In genomic region chr12:32947203-32947795, GRCh38 we compare ENCODE assay signal across 9 cellular contexts. TPM values are rescaled to one million over a fixed set of nuclear protein-coding genes. Genes with fewer than 3 reads are reported as not detected.
DNase-seq lines count a peak whose midpoint lies in the region; ATAC-seq, FAIRE-seq and TF ChIP-seq lines count a peak whose summit lies in the region.
"Had no signal": no experiment of that assay in that cellular context is flagged by ENCODE, and none has a peak within 500 bp of the region (broad histone marks: within the 10 kb centered on the region; RNA-seq: fewer than 3 reads in every experiment).

No MANE protein-coding gene starts in this region.

- RAD21 ChIA-PET in GM12878 (lab: Charles Lee; ENCODE audit: unreplicated experiment) = no interaction called here

- H3K79me2 ChIP-seq in GM12878 (ENCODE audit: control insufficient read depth, insufficient read depth, low read length) = no peaks in the 10 kb centered on the region

- no peaks in the 10 kb centered on the region for H3K27me3 ChIP-seq in GM12878 (replicated peaks in 1 of 2; ENCODE audit: control insufficient read depth in 2 of 2, insufficient read depth in 2 of 2, low read length in 1 of 2)

- H3K9ac ChIP-seq in GM12878 (ENCODE audit: control insufficient read depth, insufficient read depth, low read length) = no peak overlapping the region

- no peaks in the 10 kb centered on the region for H3K4me1 ChIP-seq in GM12878 (ENCODE audit: control insufficient read depth, insufficient read depth, low read length)

- TF ChIP-seq RAD21 in GM12878 (IDR thresholded peaks at IDR 0.05; ENCODE audit: insufficient read depth, low read depth, low read length) = 0 out of 2 replicates have a peak, but pooled peaks have one; percentile 18

- DNase-seq in G401 (ENCODE audit: low spot score) = peak; percentile 20
- peak; percentile 63 for DNase-seq in NCI-H1694 (lab: John Stamatoyannopoulos, UW)
- DNase-seq in GM12878 (ENCODE audit: low read depth, low spot score) = no peak
- peak; percentile 52 for DNase-seq in midbrain (lab: John Stamatoyannopoulos, UW)
- DNase-seq in stimulated activated CD4-positive, alpha-beta T cell treated with anti-CD3 and anti-CD28 coated beads, Interleukin-4, amount 100 ng/mL, for 1 hour = no peak
- DNase-seq in cardiac septum (ENCODE audit: low spot score) = no peak
- no peak for DNase-seq in effector CD4-positive, alpha-beta T cell
- DNase-seq: stimulated activated CD4-positive, alpha-beta T cell treated with anti-CD3 and anti-CD28 coated beads, Interleukin-2, amount 100 ng/mL, for 24 hours had no signal

- no peaks in the 10 kb centered on the region for H4K20me1 ChIP-seq in GM12878 (ENCODE audit: control insufficient read depth, insufficient read depth)

- BruUV-seq in GM12878 (replicated peaks; lab: Mats Ljungman, UMichigan) = no TSS peak

- TF ChIP-seq EP300 in GM12878 (IDR thresholded peaks at IDR 0.05; ENCODE audit: borderline replicate concordance in 1 of 2, control insufficient read depth in 1 of 2, low read depth in 2 of 2, low read length in 2 of 2) = no peak

- no peak overlapping the region for H3K27ac ChIP-seq in GM12878 (ENCODE audit: control insufficient read depth, insufficient read depth)

- CTCF ChIA-PET in GM12878 (lab: Yijun Ruan, JAX) = interaction anchor here (0.7 to 1.4 kb wide), 4 partner anchors 191 to 1086 kb away, joined by 3 to 8 read pairs (median 4); partner anchors contain the start of gene YARS2

- no peak; a peak in 1 of 6 replicates for TF ChIP-seq CTCF in GM12878 (IDR thresholded peaks at IDR 0.05 in 2 of 3, conservative IDR thresholded peaks at IDR 0.05 in 1 of 3; ENCODE audit: control insufficient read depth in 2 of 3, extremely low read depth in 1 of 3, insufficient read depth in 1 of 3, low read depth in 3 of 3, low read length in 3 of 3)

- SMC1A ChIA-PET in GM12878 (lab: Charles Lee; ENCODE audit: uncharacterized antibody, unreplicated experiment) = interaction anchor here (0.6 to 0.7 kb wide), 2 partner anchors 53 to 1075 kb away, joined by 3 to 4 read pairs; partner anchors contain the start of gene ALG10

- no peak overlapping the region for H3K4me3 ChIP-seq in GM12878

- H3K9me3 ChIP-seq in GM12878 (replicated peaks; ENCODE audit: control insufficient read depth, insufficient read depth, low read length) = no peaks in the 10 kb centered on the region

- FAIRE-seq in GM12878 (lab: Jason Lieb, UNC) = no peak

- H3K4me2 ChIP-seq in GM12878 (ENCODE audit: control insufficient read depth, insufficient read depth) = no peak overlapping the region

- WGBS in GM12878 (ENCODE audit: insufficient coverage, insufficient replicate concordance, low lambda C conversion rate, missing lambda C conversion rate) = 58% methylated on average over 3 of the region's 3 CpGs

- POLR2A ChIA-PET in GM12878 (lab: Charles Lee) = no interaction called here

- ATAC-seq in GM12878 (no peak), GM21619 (IDR thresholded peaks at IDR 0.05; ENCODE audit: unreplicated experiment) (no peak)

- no peaks in the 10 kb centered on the region for H3K36me3 ChIP-seq in GM12878 (ENCODE audit: control insufficient read depth in 2 of 2, insufficient read depth in 2 of 2, low read length in 1 of 2)

- in situ Hi-C loops in G401 (cut with HindIII; ENCODE audit: low sequenced_read_pairs) = no loop called here
- in situ Hi-C loops in GM12878 (cut with MboI) = loop anchor here (25.0 kb wide), 1 partner anchor 1065 kb away; the partner anchor contains the start of gene ALG10

- H2AFZ ChIP-seq in GM12878 (ENCODE audit: control insufficient read depth, low read depth, low read length) = no peak overlapping the region

- TF ChIP-seq POLR2A in GM12878 (IDR thresholded peaks at IDR 0.05; ENCODE audit: low read depth, low read length) = no peak

- intact Hi-C loops in GM12878 (cut with micrococcal nuclease; ENCODE audit: unreplicated experiment) (no loop called here), cardiac septum (cut with DNase I) (no loop called here)

TF ChIP-seq in GM12878, 131 proteins besides CTCF, POLR2A, EP300 and RAD21:
- TF ChIP-seq CHD1 (IDR thresholded peaks at IDR 0.05; ENCODE audit: low read depth, low read length) = no peak

RNA-seq across cellular contexts. Expression of gene PKP2, which starts 50.7 kb away (rescaled TPM):
- 6.5 and 10.2 TPM in 2 replicates for total RNA-seq in G401 (2014; rRNA removed; shearing (Covaris generic))
- 1.1 and 2.1 TPM in 2 replicates for total RNA-seq in GM12878 (2013; cell fraction: nucleolus; rRNA removed)
- total RNA-seq in GM12878 (2014; rRNA removed) = not detected in 2 replicates
- not detected in 2 replicates for total RNA-seq in GM12878 (2014; rRNA removed; fragmentation: Illumina TruSeq; extraction: Trizol)
- 0.05 and 0.08 TPM in 2 replicates for total RNA-seq in GM12878 (2021)
- polyA plus RNA-seq in GM12878 (2011; ENCODE audit: low read depth) = 0.16 TPM
- 4.1 and 5.6 TPM in 2 replicates for polyA plus RNA-seq in GM12878 (2011; rRNA removed)
- polyA plus RNA-seq in GM12878 (2011; cell fraction: cytosol; rRNA removed) = 1.4 and 1.9 TPM in 2 replicates
- polyA plus RNA-seq in GM12878 (2011; cell fraction: nucleus; rRNA removed) = 3.8 and 4.5 TPM in 2 replicates
- 0.30 and 0.46 TPM in 2 replicates for polyA plus RNA-seq in GM12878 (2012)
- 0.09 TPM in 1 of 2 replicates, not detected in the other for polyA plus RNA-seq in GM12878 (2014; fragmentation: Illumina TruSeq; extraction: Trizol)
- polyA plus RNA-seq in GM12878 (2014; fragmentation: Nextera tagmentation; extraction: Ambion mirVana) = under 1 TPM; 0.02 to 0.13 TPM
- not detected in 2 replicates for polyA plus RNA-seq in GM12878 (2014; rRNA removed)
- under 1 TPM in 1 of 2 experiments, not detected in 1; 0.05 TPM for polyA plus RNA-seq in GM12878 (2016; fragmentation: Nextera tagmentation; extraction: Ambion mirVana)
- polyA minus RNA-seq in GM12878 (2011; rRNA and poly(A)+ RNA removed) = 1.2 and 5.9 TPM in 2 replicates
- 1.3 and 2.0 TPM in 2 replicates for polyA minus RNA-seq in GM12878 (2011; cell fraction: cytosol; rRNA and poly(A)+ RNA removed)
- polyA minus RNA-seq in GM12878 (2011; cell fraction: nucleus; rRNA and poly(A)+ RNA removed) = 1.1 and 1.6 TPM in 2 replicates
- 463 TPM for total RNA-seq in cardiac septum

Comparison
In these comparisons a context has a peak if more than half of its experiments do, and no peak if none do; other contexts are left out.
1. DNase-seq: peak in G401 (single experiment), NCI-H1694 (single experiment) and midbrain (single experiment); none in GM12878 (single experiment), stimulated activated CD4-positive, alpha-beta T cell treated with anti-CD3 and anti-CD28 coated beads, Interleukin-4, amount 100 ng/mL, for 1 hour (single experiment), cardiac septum (single experiment) and effector CD4-positive, alpha-beta T cell (single experiment).
2. RNA of gene PKP2, which starts 50.7 kb away (total RNA-seq): 463 TPM in cardiac septum (single experiment); 6.5 to 10.2 TPM in G401 and 0.05 to 2.1 TPM in GM12878; every median in the first group is over 10 times any median in the second.